ENCODE assay signal across 19 cellular contexts in the genomic region with DNA sequence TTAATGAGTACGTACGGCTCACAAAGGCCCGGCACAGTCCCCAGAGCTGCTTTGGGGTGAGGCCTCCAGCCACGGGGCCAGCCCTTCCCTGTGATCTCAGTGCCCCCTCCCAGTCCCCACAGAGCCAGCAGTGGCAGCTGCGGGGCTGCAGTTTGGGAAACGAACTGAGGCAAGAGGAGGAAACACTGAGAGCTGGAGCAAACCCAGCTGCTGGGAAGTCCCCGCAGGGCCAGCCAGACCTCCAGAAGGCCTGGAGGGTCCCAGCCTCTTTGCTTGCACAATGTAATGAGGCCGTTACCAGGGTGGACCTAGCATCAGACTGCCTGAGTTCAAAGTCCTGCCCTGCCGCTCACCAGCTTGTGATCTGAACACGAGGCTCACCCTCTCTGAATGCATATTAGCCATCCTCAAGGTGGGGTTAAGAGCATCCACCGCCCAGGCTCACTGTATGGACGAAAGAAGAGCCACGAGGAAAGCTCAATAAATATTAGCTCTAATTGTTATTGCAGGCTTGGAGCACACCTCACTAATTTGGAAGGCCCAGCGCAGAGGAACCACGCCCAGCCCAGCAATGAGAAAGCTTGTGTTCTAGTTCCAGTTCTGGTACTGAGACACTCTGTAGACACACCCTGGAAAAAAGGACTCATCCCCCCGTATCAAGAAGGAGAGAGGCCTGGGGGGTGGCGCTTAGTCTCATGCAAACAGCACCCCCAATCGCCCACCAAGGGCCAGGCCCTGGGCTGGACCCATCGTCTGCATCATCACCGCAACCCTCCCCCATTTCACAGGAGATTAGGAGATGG.
DNase-seq lines count a peak whose midpoint lies in the region; ATAC-seq, FAIRE-seq and TF ChIP-seq lines count a peak whose summit lies in the region.
"Had no signal": no experiment of that assay in that cellular context is flagged by ENCODE, and none has a peak within 500 bp of the region (broad histone marks: within the 10 kb centered on the region; RNA-seq: fewer than 3 reads in every experiment).

No MANE protein-coding gene starts in this region.

- H3K27ac ChIP-seq in K562 (ENCODE audit: extremely low read depth, low read depth, low read length) (no peak overlapping the region), lower lobe of right lung (peak overlapping the region; percentile 14), sigmoid colon (peak overlapping the region in 3 of 4 donors; percentile 25 to 46 (median 40))
- H3K27ac ChIP-seq: neutrophil, Peyer's patch had no signal

- TF ChIP-seq POLR2A in K562 (conservative IDR thresholded peaks at IDR 0.05) = no peak
- TF ChIP-seq POLR2A in sigmoid colon (IDR thresholded peaks at IDR 0.05) = no peak

- TF ChIP-seq RAD21 in K562 (CRISPR knock-in tag; conservative IDR thresholded peaks at IDR 0.05 in 1 of 2, IDR thresholded peaks at IDR 0.05 in 1 of 2) = no peak

- TF ChIP-seq CTCF in K562 (IDR thresholded peaks at IDR 0.05 in 2 of 3, conservative IDR thresholded peaks at IDR 0.05 in 1 of 3; ENCODE audit: insufficient read depth in 2 of 3, low read depth in 1 of 3, low read length in 3 of 3) (no peak), lower lobe of right lung (IDR thresholded peaks at IDR 0.05) (no peak), sigmoid colon (IDR thresholded peaks at IDR 0.05) (no peak)

- H3K36me3 ChIP-seq in K562 (ENCODE audit: control insufficient read depth, insufficient read depth, low read length) = no peaks in the 10 kb centered on the region
- no peaks in the 10 kb centered on the region for H3K36me3 ChIP-seq in lower lobe of right lung
- no peaks in the 10 kb centered on the region for H3K36me3 ChIP-seq in sigmoid colon
- H3K36me3 ChIP-seq: neutrophil, Peyer's patch had no signal

- H3K79me2 ChIP-seq in K562 (ENCODE audit: control insufficient read depth, insufficient read depth, low read length) = no peaks in the 10 kb centered on the region

- peak overlapping the region; percentile 84 for H3K4me2 ChIP-seq in K562 (ENCODE audit: insufficient read depth, low read length)
- H3K4me2 ChIP-seq: SK-N-SH had no signal

- H3K27me3 ChIP-seq in K562 (ENCODE audit: control insufficient read depth in 2 of 2, insufficient read depth in 2 of 2, low read length in 2 of 2) (peaks cover 6 to 8% of the 10 kb centered on the region in 2 experiments; a peak in 3 of 5 replicates), lower lobe of right lung (ENCODE audit: low read depth) (peaks cover 5% of the 10 kb centered on the region), sigmoid colon (peaks cover 0 to 3% (median 0%) of the 10 kb centered on the region in 3 donors)
- H3K27me3 ChIP-seq: neutrophil, Peyer's patch had no signal

- no peak for ATAC-seq in K562
- ATAC-seq in lower lobe of right lung = peak; percentile 42 to 45
- ATAC-seq in GM21390 (IDR thresholded peaks at IDR 0.05; ENCODE audit: unreplicated experiment) = no peak

- intact Hi-C loops in K562 (cut with micrococcal nuclease) (loop anchor here (5.0 kb wide), 1 partner anchor 413 kb away; no protein-coding TSS in a partner anchor), lower lobe of right lung (cut with DNase I) (no loop called here), sigmoid colon (cut with DNase I) (no loop called here)

- H4K20me1 ChIP-seq in K562 (replicated peaks; ENCODE audit: control insufficient read depth, insufficient read depth, low read length) = no peaks in the 10 kb centered on the region

- POLR2A ChIA-PET in K562 (lab: Yijun Ruan, JAX) = interaction anchor here (1.0 kb wide), 1 partner anchor 125 kb away, joined by 3 read pairs; no protein-coding TSS in a partner anchor

- WGBS in K562 (ENCODE audit: insufficient coverage, low coverage, missing lambda C conversion rate) = 44% methylated on average over 18 of the region's 20 CpGs
- WGBS in sigmoid colon, 2 donors = 30 to 56% methylated on average over 20 of the region's 20 CpGs

- H2AFZ ChIP-seq in K562 (ENCODE audit: low read depth, low read length) = peak overlapping the region; percentile 94

- H3K9ac ChIP-seq in K562 (ENCODE audit: insufficient read depth in 1 of 2, low read depth in 2 of 2, low read length in 2 of 2) = peak overlapping the region in 1 of 2 experiments; percentile 72; a peak in 3 of 4 replicates
- H3K9ac ChIP-seq: SK-N-SH had no signal

- CTCF ChIA-PET in K562 (lab: Yijun Ruan, JAX; ENCODE audit: low intra/inter-chr PET ratio) = no interaction called here

- H3K4me1 ChIP-seq in K562 (replicated peaks in 1 of 2; ENCODE audit: control insufficient read depth in 2 of 2, insufficient read depth in 2 of 2, low read length in 2 of 2) = peaks cover 7 to 14% of the 10 kb centered on the region in 2 experiments; a peak in 4 of 5 replicates
- no peaks in the 10 kb centered on the region for H3K4me1 ChIP-seq in lower lobe of right lung
- H3K4me1 ChIP-seq in sigmoid colon = no peaks in the 10 kb centered on the region
- H3K4me1 ChIP-seq: Peyer's patch had no signal

- H3K9me3 ChIP-seq in K562 (replicated peaks; ENCODE audit: control insufficient read depth, insufficient read depth, low read depth, low read length) (no peaks in the 10 kb centered on the region), lower lobe of right lung (no peaks in the 10 kb centered on the region), sigmoid colon (no peaks in the 10 kb centered on the region)
- H3K9me3 ChIP-seq: neutrophil, Peyer's patch, SK-N-SH had no signal

- H3K4me3 ChIP-seq in K562 (peak overlapping the region; percentile 45), lower lobe of right lung (no peak overlapping the region), sigmoid colon (no peak overlapping the region)
- H3K4me3 ChIP-seq: Peyer's patch had no signal

- no peak for DNase-seq in HTR-8/SVneo (ENCODE audit: insufficient read length, low spot score)
- DNase-seq in K562 (ENCODE audit: extremely low read depth in 1 of 4, low spot score in 3 of 4) = no peak
- DNase-seq in lower lobe of right lung = no peak
- DNase-seq in sigmoid colon = peak; percentile 69
- no peak for DNase-seq in GDM1 (lab: John Stamatoyannopoulos, UW)
- DNase-seq in NCI-H345 treated with DMSO at 0.1 percent for 48 hours (lab: John Stamatoyannopoulos, UW; ENCODE audit: unreplicated experiment) = no peak
- DNase-seq: activated CD4-positive, alpha-beta T cell treated with anti-CD3 and anti-CD28 coated beads, Interleukin-2, amount 50 U/mL, for 48 hours; activated effector memory CD4-positive, alpha-beta T cell treated with Interleukin-2 at 50 U/mL for 16 hours; activated naive CD8-positive, alpha-beta T cell treated with anti-CD3 and anti-CD28 coated beads, Interleukin-2, amount 10 ng/mL, durations not matched to agents 7 days and 5 days; effector memory CD4-positive, alpha-beta T cell; IMR-90; NCI-H1105 treated with DMSO at 0.1 percent for 48 hours; NCI-H2081 treated with DMSO at 0.1 percent for 48 hours; NCI-H446 treated with DMSO at 0.1 percent for 48 hours; Peyer's patch; SK-N-SH; stimulated activated CD8-positive, alpha-beta memory T cell treated with anti-CD3 and anti-CD28 coated beads, Interleukin-4, amount 100 ng/mL, for 48 hours had no signal

- H3K9me1 ChIP-seq in K562 (ENCODE audit: control insufficient read depth, insufficient read depth, low read length) = no peaks in the 10 kb centered on the region

- in situ Hi-C loops in K562 (cut with MboI) = no loop called here

- peak; percentile 83 for FAIRE-seq in HTR-8/SVneo (lab: Jason Lieb, UNC)
- FAIRE-seq in K562 (lab: Jason Lieb, UNC) = no peak

- BruUV-seq in K562 (replicated peaks; lab: Mats Ljungman, UMichigan) = no TSS peak

- TF ChIP-seq EP300 in K562 (IDR thresholded peaks at IDR 0.05; ENCODE audit: low read length) (no peak), sigmoid colon (IDR thresholded peaks at IDR 0.05) (no peak)

TF ChIP-seq in K562, 482 proteins besides CTCF, POLR2A, EP300 and RAD21 (continues in another document):
- no peak for TF ChIP-seq CEBPG (CRISPR knock-in tag; IDR thresholded peaks at IDR 0.05)
- no peak for TF ChIP-seq CEBPG (tag; conservative IDR thresholded peaks at IDR 0.05 in 1 of 2, IDR thresholded peaks at IDR 0.05 in 1 of 2)
- TF ChIP-seq, protein P1, sequence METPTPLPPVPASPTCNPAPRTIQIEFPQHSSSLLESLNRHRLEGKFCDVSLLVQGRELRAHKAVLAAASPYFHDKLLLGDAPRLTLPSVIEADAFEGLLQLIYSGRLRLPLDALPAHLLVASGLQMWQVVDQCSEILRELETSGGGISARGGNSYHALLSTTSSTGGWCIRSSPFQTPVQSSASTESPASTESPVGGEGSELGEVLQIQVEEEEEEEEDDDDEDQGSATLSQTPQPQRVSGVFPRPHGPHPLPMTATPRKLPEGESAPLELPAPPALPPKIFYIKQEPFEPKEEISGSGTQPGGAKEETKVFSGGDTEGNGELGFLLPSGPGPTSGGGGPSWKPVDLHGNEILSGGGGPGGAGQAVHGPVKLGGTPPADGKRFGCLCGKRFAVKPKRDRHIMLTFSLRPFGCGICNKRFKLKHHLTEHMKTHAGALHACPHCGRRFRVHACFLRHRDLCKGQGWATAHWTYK (CRISPR knock-in tag; IDR thresholded peaks at IDR 0.05) = no peak
- no peak for TF ChIP-seq EHMT2 (IDR thresholded peaks at IDR 0.05)
- TF ChIP-seq NFE2 (IDR thresholded peaks at IDR 0.05; ENCODE audit: low read depth) = no peak
- TF ChIP-seq, protein P2, sequence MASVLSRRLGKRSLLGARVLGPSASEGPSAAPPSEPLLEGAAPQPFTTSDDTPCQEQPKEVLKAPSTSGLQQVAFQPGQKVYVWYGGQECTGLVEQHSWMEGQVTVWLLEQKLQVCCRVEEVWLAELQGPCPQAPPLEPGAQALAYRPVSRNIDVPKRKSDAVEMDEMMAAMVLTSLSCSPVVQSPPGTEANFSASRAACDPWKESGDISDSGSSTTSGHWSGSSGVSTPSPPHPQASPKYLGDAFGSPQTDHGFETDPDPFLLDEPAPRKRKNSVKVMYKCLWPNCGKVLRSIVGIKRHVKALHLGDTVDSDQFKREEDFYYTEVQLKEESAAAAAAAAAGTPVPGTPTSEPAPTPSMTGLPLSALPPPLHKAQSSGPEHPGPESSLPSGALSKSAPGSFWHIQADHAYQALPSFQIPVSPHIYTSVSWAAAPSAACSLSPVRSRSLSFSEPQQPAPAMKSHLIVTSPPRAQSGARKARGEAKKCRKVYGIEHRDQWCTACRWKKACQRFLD (CRISPR knock-in tag; IDR thresholded peaks at IDR 0.05) = no peak

Comparison
In these comparisons a context has a peak if more than half of its experiments do, and no peak if none do; other contexts are left out.
1. ATAC-seq: peak in lower lobe of right lung (2 of 2); none in K562 (single experiment) and GM21390 (single experiment).